Comparison of ENCODE assay signal across 23 cellular contexts in the genomic region with DNA sequence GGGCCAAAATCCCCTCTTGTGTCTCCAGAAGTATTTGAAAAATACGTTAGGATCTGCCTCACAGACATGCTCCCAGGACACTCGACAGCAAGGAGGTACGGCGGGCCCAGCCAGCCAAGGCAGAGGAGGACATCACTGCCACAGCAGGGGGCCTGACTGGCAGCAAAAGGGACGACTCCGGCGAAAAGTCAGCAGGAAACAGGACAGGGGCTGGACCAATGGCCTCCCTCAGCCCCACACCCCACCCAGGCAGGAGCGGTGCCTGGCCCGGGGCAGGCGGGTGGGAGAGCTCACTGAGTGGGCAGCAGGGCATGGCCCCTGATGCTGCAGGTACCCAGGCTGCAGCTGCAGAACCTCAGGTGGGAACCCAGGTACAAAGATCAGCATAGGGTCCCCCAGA. TPM values are rescaled to one million over a fixed set of nuclear protein-coding genes. Genes with fewer than 3 reads are reported as not detected.
DNase-seq lines count a peak whose midpoint lies in the region; TF ChIP-seq lines count a peak whose summit lies in the region.
"Had no signal": no experiment of that assay in that cellular context is flagged by ENCODE, and none has a peak within 500 bp of the region (broad histone marks: within the 10 kb centered on the region; RNA-seq: fewer than 3 reads in every experiment).

No MANE protein-coding gene starts in this region.

- DNase-seq in H7 (peak; percentile 91), iPS-NIHi11 (ENCODE audit: low spot score) (peak; percentile 73), neuronal stem cell (ENCODE audit: low spot score) (no peak), ascending aorta (ENCODE audit: low spot score in 2 of 2) (no peak), activated gamma-delta T cell (lab: John Stamatoyannopoulos, UW) (no peak), SIG-M5 treated with dmso at 0.1 percent for 504 hours (lab: John Stamatoyannopoulos, UW; ENCODE audit: unreplicated experiment) (no peak)
- DNase-seq: CD4-positive, CD25-positive, alpha-beta regulatory T cell; COR-L47; DMS 273 treated with DMSO at 0.1 percent for 48 hours; DMS79 treated with DMSO at 0.1 percent for 48 hours; IMR-90; NCI-H1105; NCI-H146; NCI-H2029; NCI-H345; NCI-H524; NCI-H774; OCI-M1 had no signal

- no CpG with 5 or more reads among the region's 10 CpGs for WGBS in neuronal stem cell (ENCODE audit: extremely low coverage in 2 of 2, insufficient read length in 2 of 2, insufficient replicate concordance in 1 of 2), 2 donors

- peak overlapping the region; percentile 64 to 95 (median 84); a peak in 21 of 22 replicates for H3K4me2 ChIP-seq in BLaER1 treated with 17β-estradiol and CSF1 and Interleukin-3, amounts not matched to agents 10 nM and 100 nM
- H3K4me2 ChIP-seq in neuronal stem cell (ENCODE audit: insufficient read depth, low read length, poor library complexity, severe bottlenecking), result no peak overlapping the region
- H3K4me2 ChIP-seq: A549, KMS-11 had no signal

- H3K27ac ChIP-seq in BLaER1 treated with 17β-estradiol and CSF1 and Interleukin-3, amounts not matched to agents 10 nM and 100 nM, result peak overlapping the region in 7 of 11 experiments; percentile 20 to 70 (median 60); a peak in 11 of 22 replicates
- no peak overlapping the region for H3K27ac ChIP-seq in neuronal stem cell (replicated peaks; ENCODE audit: low read length)
- no peak overlapping the region for H3K27ac ChIP-seq in ascending aorta
- H3K27ac ChIP-seq: A549, KMS-11 had no signal

- peak overlapping the region in 8 of 11 experiments; percentile 3 to 72 (median 50); a peak in 12 of 22 replicates for H3K9ac ChIP-seq in BLaER1 treated with 17β-estradiol and CSF1 and Interleukin-3, amounts not matched to agents 10 nM and 100 nM
- H3K9ac ChIP-seq in neuronal stem cell (ENCODE audit: low read depth, low read length, poor library complexity), result no peak overlapping the region
- H3K9ac ChIP-seq: KMS-11 had no signal

- no peak overlapping the region for H4K91ac ChIP-seq in neuronal stem cell (ENCODE audit: low read depth, low read length, poor library complexity)

- H2AFZ ChIP-seq in neuronal stem cell (ENCODE audit: low read length), result no peak overlapping the region

- H3K27me3 ChIP-seq in BLaER1 treated with 17β-estradiol and CSF1 and Interleukin-3, amounts not matched to agents 10 nM and 100 nM, result no peaks in the 10 kb centered on the region
- no peaks in the 10 kb centered on the region for H3K27me3 ChIP-seq in H7 (ENCODE audit: control insufficient read depth, insufficient read depth, low read length)
- H3K27me3 ChIP-seq in neuronal stem cell (ENCODE audit: control insufficient read depth in 3 of 3, insufficient read depth in 3 of 3, low read depth in 1 of 3, low read length in 3 of 3), result no peaks in the 10 kb centered on the region
- H3K27me3 ChIP-seq in ascending aorta, result no peaks in the 10 kb centered on the region

- no peak overlapping the region for H2BK12ac ChIP-seq in neuronal stem cell (ENCODE audit: low read length)

- no peak overlapping the region for H3K4me3 ChIP-seq in BLaER1 treated with 17β-estradiol and CSF1 and Interleukin-3, amounts not matched to agents 10 nM and 100 nM
- no peak overlapping the region for H3K4me3 ChIP-seq in H7 (ENCODE audit: insufficient read depth, low read depth, low read length)
- H3K4me3 ChIP-seq in neuronal stem cell (ENCODE audit: low read length in 2 of 2), result no peak overlapping the region
- H3K4me3 ChIP-seq in ascending aorta, result no peak overlapping the region
- H3K4me3 ChIP-seq: A549, GM12878, HAP-1 had no signal

- no peak overlapping the region for H4K8ac ChIP-seq in neuronal stem cell (ENCODE audit: low read depth, low read length)

- H2AK5ac ChIP-seq in neuronal stem cell (ENCODE audit: low read depth, low read length), result no peak overlapping the region

- H2BK120ac ChIP-seq in neuronal stem cell (ENCODE audit: low read depth, low read length), result no peak overlapping the region

- H2BK15ac ChIP-seq in neuronal stem cell (ENCODE audit: low read length), result peak overlapping the region; percentile 12

- no peak overlapping the region for H3K4ac ChIP-seq in neuronal stem cell (ENCODE audit: low read length)

- H4K20me1 ChIP-seq in BLaER1 treated with 17β-estradiol and CSF1 and Interleukin-3, amounts not matched to agents 10 nM and 100 nM, result peaks cover 82 to 100% (median 99%) of the 10 kb centered on the region in 11 experiments

- H3K79me1 ChIP-seq in neuronal stem cell (ENCODE audit: low read depth, low read length), result peaks cover 26% of the 10 kb centered on the region

- no peaks in the 10 kb centered on the region for H3K9me3 ChIP-seq in BLaER1 treated with 17β-estradiol and CSF1 and Interleukin-3, amounts not matched to agents 10 nM and 100 nM (replicated peaks in 1 of 11)
- H3K9me3 ChIP-seq in neuronal stem cell (replicated peaks in 1 of 2; ENCODE audit: control insufficient read depth in 2 of 2, insufficient read depth in 1 of 2, low read depth in 1 of 2, low read length in 2 of 2) (no peaks in the 10 kb centered on the region), ascending aorta (no peaks in the 10 kb centered on the region)
- H3K9me3 ChIP-seq: A549, HAP-1 had no signal

- H2BK5ac ChIP-seq in neuronal stem cell (ENCODE audit: low read length), result peak overlapping the region; percentile 43

- H3K4me1 ChIP-seq in BLaER1 treated with 17β-estradiol and CSF1 and Interleukin-3, amounts not matched to agents 10 nM and 100 nM, result peaks cover 39 to 100% (median 90%) of the 10 kb centered on the region in 10 experiments
- peaks cover 4 to 8% of the 10 kb centered on the region in 2 donors for H3K4me1 ChIP-seq in neuronal stem cell (ENCODE audit: control insufficient read depth in 2 of 2, insufficient read depth in 1 of 2, low read depth in 1 of 2, low read length in 2 of 2)
- H3K4me1 ChIP-seq in ascending aorta, result peaks cover 0 to 4% of the 10 kb centered on the region in 2 donors
- H3K4me1 ChIP-seq: HAP-1 had no signal

- no peak overlapping the region for H3K23ac ChIP-seq in neuronal stem cell (ENCODE audit: low read depth, low read length, poor library complexity)

- no peak overlapping the region for H3K18ac ChIP-seq in neuronal stem cell (ENCODE audit: low read length)

- no peak overlapping the region for H3K14ac ChIP-seq in neuronal stem cell (ENCODE audit: low read length)

- peaks cover 6 to 25% (median 15%) of the 10 kb centered on the region in 11 experiments; a peak in 17 of 22 replicates for H3K36me3 ChIP-seq in BLaER1 treated with 17β-estradiol and CSF1 and Interleukin-3, amounts not matched to agents 10 nM and 100 nM
- no peaks in the 10 kb centered on the region; the same call in 1 of the 2 replicates for H3K36me3 ChIP-seq in H7 (replicated peaks; ENCODE audit: control insufficient read depth, insufficient read depth, low read length)
- H3K36me3 ChIP-seq in neuronal stem cell (replicated peaks in 1 of 2; ENCODE audit: control insufficient read depth in 2 of 2, insufficient read depth in 2 of 2, low read length in 2 of 2), result peaks cover 0 to 3% of the 10 kb centered on the region in 2 donors
- H3K36me3 ChIP-seq in ascending aorta, result peaks cover 8 to 11% of the 10 kb centered on the region in 2 donors
- H3K36me3 ChIP-seq: HAP-1 had no signal

- TF ChIP-seq CTCF in ascending aorta (IDR thresholded peaks at IDR 0.05), result no peak

- intact Hi-C loops in ascending aorta (cut with DNase I), result no loop called here

RNA-seq across cellular contexts. Expression of gene BRF1, which starts 17.8 kb away (rescaled TPM):
- 18.5 and 24.6 TPM in 2 replicates for total RNA-seq in H7 (2014; rRNA removed; shearing (Covaris generic))
- polyA plus RNA-seq in neuronal stem cell (2013, experiment 1 of 2), result 14.0 TPM
- polyA plus RNA-seq in neuronal stem cell (2013, experiment 2 of 2), result 14.3 TPM
- total RNA-seq in ascending aorta, result 60.9 TPM

RNA-seq across cellular contexts. Expression of gene PACS2, which starts 31.5 kb away (rescaled TPM):
- total RNA-seq in H7 (2014; rRNA removed; shearing (Covaris generic)), result 79.2 and 112 TPM in 2 replicates
- polyA plus RNA-seq in neuronal stem cell (2013, experiment 1 of 2), result 33.5 TPM
- polyA plus RNA-seq in neuronal stem cell (2013, experiment 2 of 2), result 32.3 TPM
- total RNA-seq in ascending aorta, result 153 TPM

RNA-seq across cellular contexts. Expression of gene BTBD6, which starts 34.7 kb away (rescaled TPM):
- 18.7 and 22.3 TPM in 2 replicates for total RNA-seq in H7 (2014; rRNA removed; shearing (Covaris generic))
- polyA plus RNA-seq in neuronal stem cell (2013, experiment 1 of 2), result 10.8 TPM
- 10.4 TPM for polyA plus RNA-seq in neuronal stem cell (2013, experiment 2 of 2)
- total RNA-seq in ascending aorta, result 80.1 TPM

Comparison
In these comparisons a context has a peak if more than half of its experiments do, and no peak if none do; other contexts are left out.
1. H3K27ac ChIP-seq: peak in BLaER1 treated with 17β-estradiol and CSF1 and Interleukin-3, amounts not matched to agents 10 nM and 100 nM (7 of 11); none in neuronal stem cell (single experiment) and ascending aorta (0 of 2).
2. DNase-seq: peak in H7 (single experiment) and iPS-NIHi11 (single experiment); none in neuronal stem cell (single experiment), ascending aorta (0 of 2), activated gamma-delta T cell (single experiment) and SIG-M5 treated with dmso at 0.1 percent for 504 hours (single experiment).